14 cellular contexts compared by ENCODE assay signal in the genomic region with DNA sequence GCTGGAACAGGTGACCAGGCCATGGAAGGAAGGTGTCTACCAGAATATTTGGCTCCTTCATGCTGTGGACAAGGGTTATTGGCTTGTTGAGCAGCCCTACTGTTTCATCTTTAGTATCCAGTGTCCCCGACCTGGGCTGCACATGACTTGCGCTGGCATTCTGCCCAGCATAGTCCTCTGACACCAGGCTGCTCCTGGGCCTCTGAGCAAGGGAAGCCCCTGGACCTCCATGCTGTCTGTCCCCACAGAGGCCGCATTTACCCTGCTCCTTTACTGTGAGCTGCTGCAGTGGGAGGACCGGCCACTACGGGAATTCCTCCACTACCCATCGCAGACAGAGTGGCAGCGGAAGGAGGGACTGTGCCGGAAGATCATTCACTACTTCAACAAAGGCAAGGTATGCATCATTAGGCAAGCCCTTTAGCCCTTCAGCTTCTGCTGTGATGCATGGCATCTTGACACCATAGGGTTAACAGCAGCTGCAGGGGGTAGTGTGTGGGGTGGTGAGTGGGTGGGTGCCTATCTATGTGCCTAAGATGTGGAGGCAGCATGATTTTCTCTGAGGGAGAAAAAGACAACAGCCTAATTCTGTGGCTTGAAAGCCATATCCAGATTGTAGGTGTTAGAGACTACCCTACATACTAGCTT. TPM values are rescaled to one million over a fixed set of nuclear protein-coding genes. Genes with fewer than 3 reads are reported as not detected.
DNase-seq lines count a peak whose midpoint lies in the region; ATAC-seq, FAIRE-seq and TF ChIP-seq lines count a peak whose summit lies in the region.
"Had no signal": no experiment of that assay in that cellular context is flagged by ENCODE, and none has a peak within 500 bp of the region (broad histone marks: within the 10 kb centered on the region; RNA-seq: fewer than 3 reads in every experiment).

No MANE protein-coding gene starts in this region.

- no peak overlapping the region for H4K91ac ChIP-seq in neuronal stem cell (ENCODE audit: low read depth, low read length, poor library complexity)

- no peaks in the 10 kb centered on the region for H3K9me3 ChIP-seq in RWPE2 (ENCODE audit: severe bottlenecking)
- no peaks in the 10 kb centered on the region for H3K9me3 ChIP-seq in esophagus muscularis mucosa
- no peaks in the 10 kb centered on the region for H3K9me3 ChIP-seq in neuronal stem cell (replicated peaks in 1 of 2; ENCODE audit: control insufficient read depth in 2 of 2, insufficient read depth in 1 of 2, low read depth in 1 of 2, low read length in 2 of 2)
- H3K9me3 ChIP-seq in MM.1S (replicated peaks; ENCODE audit: insufficient read depth, low read length) = no peaks in the 10 kb centered on the region
- H3K9me3 ChIP-seq in small intestine (ENCODE audit: control insufficient read depth, low read depth) = no peaks in the 10 kb centered on the region
- H3K9me3 ChIP-seq: BLaER1 had no signal

- H3K36me3 ChIP-seq in RWPE2 (ENCODE audit: low read depth) (no peaks in the 10 kb centered on the region), esophagus muscularis mucosa (peaks cover 0 to 6% (median 4%) of the 10 kb centered on the region in 4 donors), neuronal stem cell (replicated peaks in 1 of 2; ENCODE audit: control insufficient read depth in 2 of 2, insufficient read depth in 2 of 2, low read length in 2 of 2) (peaks cover 0 to 2% of the 10 kb centered on the region in 2 donors), MM.1S (replicated peaks; ENCODE audit: insufficient read depth, low read length) (no peaks in the 10 kb centered on the region), small intestine (ENCODE audit: control insufficient read depth in 2 of 2, insufficient read depth in 2 of 2, low read length in 2 of 2) (no peaks in the 10 kb centered on the region)
- H3K36me3 ChIP-seq: BLaER1 had no signal

- no peaks in the 10 kb centered on the region for H3K9me2 ChIP-seq in MM.1S (replicated peaks; ENCODE audit: insufficient read depth, low read length)

- H3K18ac ChIP-seq in neuronal stem cell (ENCODE audit: low read length) = no peak overlapping the region

- no peaks in the 10 kb centered on the region for H4K20me1 ChIP-seq in MM.1S (ENCODE audit: insufficient read depth, low read length)
- H4K20me1 ChIP-seq: BLaER1 had no signal

- TF ChIP-seq CTCF in RWPE2 (IDR thresholded peaks at IDR 0.05; ENCODE audit: poor library complexity, severe bottlenecking) (no peak), esophagus muscularis mucosa (IDR thresholded peaks at IDR 0.05) (no peak), MM.1S (IDR thresholded peaks at IDR 0.05; ENCODE audit: low read length) (no peak)

- H3K4me3 ChIP-seq in RWPE2 (ENCODE audit: severe bottlenecking) = no peak overlapping the region
- no peak overlapping the region for H3K4me3 ChIP-seq in esophagus muscularis mucosa
- no peak overlapping the region for H3K4me3 ChIP-seq in neuronal stem cell (ENCODE audit: low read length in 2 of 2)
- no peak overlapping the region for H3K4me3 ChIP-seq in MM.1S (ENCODE audit: low read length)
- H3K4me3 ChIP-seq in small intestine (ENCODE audit: low read depth in 1 of 2, low read length in 2 of 2) = no peak overlapping the region
- H3K4me3 ChIP-seq: BLaER1 had no signal

- H3K4ac ChIP-seq in neuronal stem cell (ENCODE audit: low read length) = no peak overlapping the region

- TF ChIP-seq POLR2A in esophagus muscularis mucosa (IDR thresholded peaks at IDR 0.05; ENCODE audit: low read depth) = no peak

- no peak overlapping the region for H2BK5ac ChIP-seq in neuronal stem cell (ENCODE audit: low read length)

- no peak overlapping the region for H2BK15ac ChIP-seq in neuronal stem cell (ENCODE audit: low read length)

- peak overlapping the region; percentile 74 for H2AFZ ChIP-seq in neuronal stem cell (ENCODE audit: low read length)
- no peak overlapping the region for H2AFZ ChIP-seq in MM.1S (ENCODE audit: low read length)

- DNase-seq in Caki2 (ENCODE audit: low read depth) (peak; percentile 70), RWPE2 (ENCODE audit: low spot score) (no peak), esophagus muscularis mucosa (ENCODE audit: extremely low spot score) (peak; percentile 19), neuronal stem cell (ENCODE audit: low spot score) (no peak), MM.1S (no peak), SK-N-DZ (ENCODE audit: low spot score) (no peak), small intestine (no peak)
- DNase-seq: activated CD4-positive, CD25-positive, alpha-beta regulatory T cell; activated effector memory CD4-positive, alpha-beta T cell treated with Interleukin-2 at 50 U/mL for 16 hours; effector memory CD8-positive, alpha-beta T cell; NCI-H1930; stimulated activated CD8-positive, alpha-beta memory T cell treated with anti-CD3 and anti-CD28 coated beads, Interleukin-4, amount 100 ng/mL, for 48 hours had no signal

- in situ Hi-C loops in Caki2 (cut with HindIII; ENCODE audit: low pct_unique_long_range_greater_than_20kb, low sequenced_read_pairs) = no loop called here

- no peak overlapping the region for H2BK12ac ChIP-seq in neuronal stem cell (ENCODE audit: low read length)

- intact Hi-C loops in esophagus muscularis mucosa (cut with DNase I) = no loop called here

- H3K79me1 ChIP-seq in neuronal stem cell (ENCODE audit: low read depth, low read length) = no peaks in the 10 kb centered on the region

- H3K14ac ChIP-seq in neuronal stem cell (ENCODE audit: low read length) = no peak overlapping the region

- no peaks in the 10 kb centered on the region for H3K79me2 ChIP-seq in MM.1S (ENCODE audit: low read length)

- no peak for FAIRE-seq in small intestine (lab: Jason Lieb, UNC)

- H3F3A ChIP-seq in MM.1S (ENCODE audit: insufficient read depth, low read length) = no peaks in the 10 kb centered on the region

- H3K27me3 ChIP-seq in RWPE2 (ENCODE audit: insufficient read depth, poor library complexity, severe bottlenecking) = no peaks in the 10 kb centered on the region
- no peaks in the 10 kb centered on the region for H3K27me3 ChIP-seq in esophagus muscularis mucosa
- H3K27me3 ChIP-seq in neuronal stem cell (ENCODE audit: control insufficient read depth in 3 of 3, insufficient read depth in 3 of 3, low read depth in 1 of 3, low read length in 3 of 3) = peaks cover 0 to 5% (median 0%) of the 10 kb centered on the region in 3 experiments
- no peaks in the 10 kb centered on the region for H3K27me3 ChIP-seq in MM.1S (replicated peaks; ENCODE audit: insufficient read depth, low read length)
- no peaks in the 10 kb centered on the region for H3K27me3 ChIP-seq in small intestine (ENCODE audit: control insufficient read depth in 2 of 2, insufficient read depth in 2 of 2, low read length in 2 of 2)
- H3K27me3 ChIP-seq: BLaER1 had no signal

- H3K23ac ChIP-seq in neuronal stem cell (ENCODE audit: low read depth, low read length, poor library complexity) = no peak overlapping the region

- no peak for TF ChIP-seq EP300 in esophagus muscularis mucosa (IDR thresholded peaks at IDR 0.05)

- H2AK5ac ChIP-seq in neuronal stem cell (ENCODE audit: low read depth, low read length) = no peak overlapping the region

- ATAC-seq in RWPE2 (ENCODE audit: low read depth) = no peak
- no peak for ATAC-seq in HG03457 (IDR thresholded peaks at IDR 0.05; ENCODE audit: unreplicated experiment)
- ATAC-seq: effector memory CD8-positive, alpha-beta T cell had no signal

- H4K8ac ChIP-seq in neuronal stem cell (ENCODE audit: low read depth, low read length) = no peak overlapping the region

- H3K4me1 ChIP-seq in RWPE2 (ENCODE audit: insufficient read depth, poor library complexity, severe bottlenecking) (peaks cover 24% of the 10 kb centered on the region), esophagus muscularis mucosa (peaks cover 18 to 34% (median 21%) of the 10 kb centered on the region in 4 donors), neuronal stem cell (ENCODE audit: control insufficient read depth in 2 of 2, insufficient read depth in 1 of 2, low read depth in 1 of 2, low read length in 2 of 2) (peaks cover 8 to 12% of the 10 kb centered on the region in 2 donors), MM.1S (ENCODE audit: low read length) (no peaks in the 10 kb centered on the region), small intestine (ENCODE audit: control insufficient read depth in 2 of 2, insufficient read depth in 1 of 2, low read depth in 1 of 2, low read length in 1 of 2) (no peaks in the 10 kb centered on the region)
- H3K4me1 ChIP-seq: BLaER1 had no signal

- H3K27ac ChIP-seq in RWPE2 (ENCODE audit: poor library complexity, severe bottlenecking) = peak overlapping the region; percentile 84
- peak overlapping the region; percentile 76 to 83 (median 79) for H3K27ac ChIP-seq in esophagus muscularis mucosa (replicated peaks in 1 of 4)
- no peak overlapping the region for H3K27ac ChIP-seq in neuronal stem cell (replicated peaks; ENCODE audit: low read length)
- no peak overlapping the region for H3K27ac ChIP-seq in MM.1S (ENCODE audit: low read length)
- H3K27ac ChIP-seq in small intestine (ENCODE audit: low read depth in 1 of 2, low read length in 1 of 2) = no peak overlapping the region
- H3K27ac ChIP-seq: BLaER1 had no signal

- WGBS in esophagus muscularis mucosa = 78% methylated on average over 8 of the region's 8 CpGs
- no CpG with 5 or more reads among the region's 8 CpGs for WGBS in neuronal stem cell (ENCODE audit: extremely low coverage in 2 of 2, insufficient read length in 2 of 2, insufficient replicate concordance in 1 of 2), 2 donors
- WGBS in small intestine, 3 donors = 88 to 90% (median 89%) methylated on average over 8 of the region's 8 CpGs

- no peak overlapping the region for H3K9ac ChIP-seq in neuronal stem cell (ENCODE audit: low read depth, low read length, poor library complexity)
- no peak overlapping the region for H3K9ac ChIP-seq in MM.1S (ENCODE audit: low read length)
- H3K9ac ChIP-seq: BLaER1 had no signal

- no peak overlapping the region for H3K4me2 ChIP-seq in neuronal stem cell (ENCODE audit: insufficient read depth, low read length, poor library complexity, severe bottlenecking)
- no peak overlapping the region for H3K4me2 ChIP-seq in MM.1S (ENCODE audit: low read depth, low read length)
- H3K4me2 ChIP-seq: BLaER1 had no signal

- H2BK120ac ChIP-seq in neuronal stem cell (ENCODE audit: low read depth, low read length) = no peak overlapping the region

RNA-seq across cellular contexts. Expression of a gene that starts 44.0 kb away (rescaled TPM):
- 103 and 108 TPM in 2 replicates for total RNA-seq in Caki2 (2014; rRNA removed; shearing (Covaris generic); ENCODE audit: low replicate concordance)
- total RNA-seq in esophagus muscularis mucosa = 10 to 100 TPM; 16.2 to 34.6 (median 24.9) TPM
- 106 TPM for polyA plus RNA-seq in neuronal stem cell (2013, experiment 1 of 2)
- polyA plus RNA-seq in neuronal stem cell (2013, experiment 2 of 2) = 113 TPM
- polyA plus RNA-seq in SK-N-DZ (2014; cell fraction: cytosol; rRNA removed) = 80.8 and 106 TPM in 2 replicates
- polyA plus RNA-seq in SK-N-DZ (2014; cell fraction: nucleus; rRNA removed) = 36.1 and 58.6 TPM in 2 replicates
- 100 to 1,000 TPM in 1 of 3 donors, 10 to 100 TPM in 2; 17.7 to 141 (median 52.7) TPM for polyA plus RNA-seq in small intestine

RNA-seq across cellular contexts. Expression of a gene that starts 50.0 kb away (rescaled TPM):
- total RNA-seq in Caki2 (2014; rRNA removed; shearing (Covaris generic); ENCODE audit: low replicate concordance) = 31.5 and 35.6 TPM in 2 replicates
- total RNA-seq in esophagus muscularis mucosa = 10 to 100 TPM; 27.8 to 50.5 (median 42.6) TPM
- 44.8 TPM for polyA plus RNA-seq in neuronal stem cell (2013, experiment 1 of 2)
- polyA plus RNA-seq in neuronal stem cell (2013, experiment 2 of 2) = 45.4 TPM
- 18.7 and 21.5 TPM in 2 replicates for polyA plus RNA-seq in SK-N-DZ (2014; cell fraction: cytosol; rRNA removed)
- 11.4 and 12.8 TPM in 2 replicates for polyA plus RNA-seq in SK-N-DZ (2014; cell fraction: nucleus; rRNA removed)
- 10 to 100 TPM in 1 of 3 donors, 1 to 10 TPM in 2; 8.9 to 18.3 (median 9.6) TPM for polyA plus RNA-seq in small intestine

Comparison
In these comparisons a context has a peak if more than half of its experiments do, and no peak if none do; other contexts are left out.
1. DNase-seq: peak in Caki2 (single experiment) and esophagus muscularis mucosa (single experiment); none in RWPE2 (single experiment), neuronal stem cell (single experiment), MM.1S (single experiment), SK-N-DZ (single experiment) and small intestine (single experiment).
2. H3K27ac ChIP-seq: peak in RWPE2 (single experiment) and esophagus muscularis mucosa (4 of 4); none in neuronal stem cell (single experiment), MM.1S (single experiment) and small intestine (0 of 2).